26 cellular contexts compared by ENCODE assay signal in genomic region chrX:2471641-2472040, GRCh38. TPM values are rescaled to one million over a fixed set of nuclear protein-coding genes. Genes with fewer than 3 reads are reported as not detected.
DNase-seq lines count a peak whose midpoint lies in the region; ATAC-seq, FAIRE-seq and TF ChIP-seq lines count a peak whose summit lies in the region.
"Had no signal": no experiment of that assay in that cellular context is flagged by ENCODE, and none has a peak within 500 bp of the region (broad histone marks: within the 10 kb centered on the region; RNA-seq: fewer than 3 reads in every experiment).

No MANE protein-coding gene starts in this region.

- FAIRE-seq in HepG2 (lab: Jason Lieb, UNC) (no peak), GM12891 (lab: Jason Lieb, UNC) (no peak)
- FAIRE-seq: A204.1, D721Med, G401.6, GM12892, GM18507 had no signal

- WGBS in HepG2 (ENCODE audit: low lambda C conversion rate) = 95% methylated on average over 7 of the region's 7 CpGs
- 76% methylated on average over 4 of the region's 7 CpGs for WGBS in right lobe of liver (ENCODE audit: insufficient coverage, low coverage, low lambda C conversion rate, missing lambda C conversion rate)

- BruUV-seq in HepG2 (replicated peaks; lab: Mats Ljungman, UMichigan) = no TSS peak

- no peaks in the 10 kb centered on the region for H3K27me3 Mint-ChIP-seq in chondrocyte (ENCODE audit: low read depth)
- H3K27me3 Mint-ChIP-seq: CD4-positive, alpha-beta memory T cell; CD4-positive, CD25-positive, alpha-beta regulatory T cell; CD8-positive, alpha-beta memory T cell had no signal

- H3K36me3 ChIP-seq in HepG2 (replicated peaks in 1 of 2; ENCODE audit: control insufficient read depth in 1 of 2, insufficient read depth in 2 of 2, low read length in 2 of 2) = no peaks in the 10 kb centered on the region
- no peaks in the 10 kb centered on the region for H3K36me3 ChIP-seq in right lobe of liver
- H3K36me3 ChIP-seq in SJCRH30 = no peaks in the 10 kb centered on the region
- H3K36me3 ChIP-seq in mucosa of descending colon (ENCODE audit: low read depth) = no peaks in the 10 kb centered on the region
- H3K36me3 ChIP-seq: BE2C had no signal

- H3K27ac ChIP-seq in HepG2 (ENCODE audit: extremely low read length, insufficient read depth, low read length) (no peak overlapping the region), right lobe of liver (no peak overlapping the region), SJCRH30 (peak overlapping the region; percentile 6)
- H3K27ac ChIP-seq: BLaER1 had no signal

- in situ Hi-C loops in HepG2 (cut with HindIII; ENCODE audit: extremely low pct_ligation_motif_present, low pct_unique_long_range_greater_than_20kb) = no loop called here

- TF ChIP-seq POLR2A in HepG2 (IDR thresholded peaks at IDR 0.05; ENCODE audit: insufficient read depth in 1 of 2, low read depth in 2 of 2, low read length in 2 of 2) = no peak
- no peak for TF ChIP-seq POLR2A in right lobe of liver (IDR thresholded peaks at IDR 0.05)
- no peak for TF ChIP-seq POLR2A in GM12891 (IDR thresholded peaks at IDR 0.05; ENCODE audit: low read depth, low read length)

- DNase-seq in HepG2 (ENCODE audit: low spot score) (no peak), right lobe of liver (no peak), SJCRH30 (no peak), chondrocyte (ENCODE audit: low spot score) (peak; percentile 9), posterior vena cava (ENCODE audit: low spot score) (peak; percentile 30), mucosa of descending colon (no peak), GM12891 (ENCODE audit: insufficient read length, low spot score) (no peak), mucosa of gallbladder (ENCODE audit: low spot score) (no peak)
- DNase-seq: 8988T; ACHN; BE2C; C1 segment of cervical spinal cord; Caco-2; Calu3; CD4-positive, alpha-beta memory T cell; CD4-positive, CD25-positive, alpha-beta regulatory T cell; CD8-positive, alpha-beta memory T cell; DMS79 treated with DMSO at 0.1 percent for 48 hours; GF-D8 had no signal

- peaks cover 35% of the 10 kb centered on the region for H3K79me2 ChIP-seq in HepG2 (ENCODE audit: insufficient read depth, low read length)

- peaks cover 4% of the 10 kb centered on the region for H3K9me3 Mint-ChIP-seq in chondrocyte (ENCODE audit: low read depth)

- H3K4me3 ChIP-seq in HepG2 (replicated peaks in 1 of 3; ENCODE audit: insufficient read depth in 1 of 3, low read depth in 2 of 3, low read length in 3 of 3) (no peak overlapping the region), right lobe of liver (no peak overlapping the region), SJCRH30 (no peak overlapping the region), mucosa of descending colon (no peak overlapping the region)
- H3K4me3 ChIP-seq: BLaER1 had no signal

- TF ChIP-seq CTCF in HepG2 (CRISPR knock-in tag; IDR thresholded peaks at IDR 0.05) = no peak
- no peak for TF ChIP-seq CTCF in right lobe of liver (IDR thresholded peaks at IDR 0.05)
- TF ChIP-seq CTCF in chondrocyte (IDR thresholded peaks at IDR 0.05) = no peak
- TF ChIP-seq CTCF in mucosa of descending colon (IDR thresholded peaks at IDR 0.05) = no peak

- no peak overlapping the region for H3K4me3 Mint-ChIP-seq in chondrocyte (ENCODE audit: unreplicated experiment)
- H3K4me3 Mint-ChIP-seq: CD14-positive monocyte; CD4-positive, alpha-beta memory T cell; CD4-positive, CD25-positive, alpha-beta regulatory T cell; CD8-positive, alpha-beta memory T cell had no signal

- no peaks in the 10 kb centered on the region for H3K9me3 ChIP-seq in HepG2 (ENCODE audit: low read length)
- H3K9me3 ChIP-seq in right lobe of liver = no peaks in the 10 kb centered on the region
- no peaks in the 10 kb centered on the region for H3K9me3 ChIP-seq in SJCRH30 (replicated peaks)
- no peaks in the 10 kb centered on the region for H3K9me3 ChIP-seq in mucosa of descending colon
- H3K9me3 ChIP-seq: BE2C, Caco-2 had no signal

- no peaks in the 10 kb centered on the region for H3K36me3 Mint-ChIP-seq in chondrocyte (ENCODE audit: low read depth)

- TF ChIP-seq RAD21 in HepG2 (CRISPR knock-in tag; IDR thresholded peaks at IDR 0.05) = no peak

- H3K27ac Mint-ChIP-seq in chondrocyte (ENCODE audit: unreplicated experiment) = no peak overlapping the region
- H3K27ac Mint-ChIP-seq: CD14-positive monocyte; CD4-positive, alpha-beta memory T cell; CD4-positive, CD25-positive, alpha-beta regulatory T cell; CD8-positive, alpha-beta memory T cell had no signal

- no peak for TF ChIP-seq EP300 in HepG2 (IDR thresholded peaks at IDR 0.05; ENCODE audit: low read depth in 2 of 2, low read length in 2 of 2)
- TF ChIP-seq EP300 in HepG2 (CRISPR knock-in tag; IDR thresholded peaks at IDR 0.05; ENCODE audit: borderline replicate concordance) = no peak

- no peak overlapping the region for H3K9ac ChIP-seq in HepG2 (ENCODE audit: insufficient read depth, low read depth, low read length)
- H3K9ac ChIP-seq: BLaER1 had no signal

- peaks cover 4% of the 10 kb centered on the region for H3K4me1 Mint-ChIP-seq in chondrocyte (ENCODE audit: low read depth)
- H3K4me1 Mint-ChIP-seq: CD14-positive monocyte had no signal

- ATAC-seq in HepG2 (no peak), right lobe of liver (no peak), mucosa of descending colon (no peak)

- peaks cover 48% of the 10 kb centered on the region for H3K4me1 ChIP-seq in HepG2 (ENCODE audit: insufficient read depth, low read length)
- H3K4me1 ChIP-seq in right lobe of liver = peaks cover 0 to 12% (median 2%) of the 10 kb centered on the region in 4 donors
- H3K4me1 ChIP-seq in SJCRH30 = no peaks in the 10 kb centered on the region
- H3K4me1 ChIP-seq in mucosa of descending colon (ENCODE audit: low read depth) = peaks cover 15% of the 10 kb centered on the region
- H3K4me1 ChIP-seq: BE2C, BLaER1 had no signal

- POLR2A ChIA-PET in HepG2 (lab: Yijun Ruan, JAX) = no interaction called here

- CTCF ChIA-PET in HepG2 (lab: Yijun Ruan, JAX; ENCODE audit: low intra/inter-chr PET ratio, low total read pairs) = no interaction called here

- intact Hi-C loops in HepG2 (cut with micrococcal nuclease; ENCODE audit: unreplicated experiment) = no loop called here
- intact Hi-C loops in right lobe of liver (cut with DNase I) = no loop called here
- intact Hi-C loops in posterior vena cava (cut with DNase I) = no loop called here
- intact Hi-C loops in mucosa of descending colon (cut with DNase I, micrococcal nuclease) = no loop called here

- no peak overlapping the region for H2AFZ ChIP-seq in HepG2 (ENCODE audit: low read length)

- H4K20me1 ChIP-seq in HepG2 (ENCODE audit: insufficient read depth, low read length) = peaks cover 5% of the 10 kb centered on the region; the same call in 1 of the 2 replicates

- H3K4me2 ChIP-seq in HepG2 (ENCODE audit: low read depth, low read length) = no peak overlapping the region
- H3K4me2 ChIP-seq: BLaER1 had no signal

- H3K27me3 ChIP-seq in HepG2 (ENCODE audit: control insufficient read depth in 1 of 2, insufficient read depth in 2 of 2, low read length in 2 of 2) = no peaks in the 10 kb centered on the region
- H3K27me3 ChIP-seq in right lobe of liver = no peaks in the 10 kb centered on the region
- H3K27me3 ChIP-seq in SJCRH30 = no peaks in the 10 kb centered on the region
- H3K27me3 ChIP-seq: BE2C, BLaER1 had no signal

RNA-seq across cellular contexts. Expression of gene DHRSX, which starts 29.1 kb away (rescaled TPM):
- total RNA-seq in HepG2 (2016; rRNA removed; fragmentation: Illumina TruSeq; extraction: Trizol) = 11.4 and 15.5 TPM in 2 replicates
- total RNA-seq in HepG2 (2016; cell fraction: cytosol; rRNA removed; fragmentation: Illumina TruSeq; extraction: Trizol; ENCODE audit: low read depth) = 17.0 and 17.1 TPM in 2 replicates
- 12.0 and 16.4 TPM in 2 replicates for total RNA-seq in HepG2 (2016; cell fraction: insoluble cytoplasmic fraction; rRNA removed; fragmentation: Illumina TruSeq; extraction: Trizol)
- 20.4 and 22.0 TPM in 2 replicates for total RNA-seq in HepG2 (2016; cell fraction: membrane; rRNA removed; fragmentation: Illumina TruSeq; extraction: Trizol)
- 10.0 and 12.2 TPM in 2 replicates for total RNA-seq in HepG2 (2016; cell fraction: nucleus; rRNA removed; fragmentation: Illumina TruSeq; extraction: Trizol)
- polyA plus RNA-seq in HepG2 (2011; rRNA removed) = 24.3 and 28.9 TPM in 2 replicates
- polyA plus RNA-seq in HepG2 (2011; cell fraction: cytosol; rRNA removed) = 43.6 and 44.6 TPM in 2 replicates
- 19.8 and 21.8 TPM in 2 replicates for polyA plus RNA-seq in HepG2 (2011; cell fraction: nucleus; rRNA removed)
- polyA plus RNA-seq in HepG2 (2012) = 27.9 and 45.4 TPM in 2 replicates
- polyA plus RNA-seq in HepG2 (2016; cell fraction: cytosol; fragmentation: Illumina TruSeq; extraction: Trizol; ENCODE audit: low read depth) = 32.7 and 33.4 TPM in 2 replicates
- polyA plus RNA-seq in HepG2 (2016; cell fraction: insoluble cytoplasmic fraction; fragmentation: Illumina TruSeq; extraction: Trizol; ENCODE audit: low read depth) = 17.5 and 19.2 TPM in 2 replicates
- 32.3 and 33.0 TPM in 2 replicates for polyA plus RNA-seq in HepG2 (2016; cell fraction: membrane; fragmentation: Illumina TruSeq; extraction: Trizol; ENCODE audit: low read depth)
- polyA plus RNA-seq in HepG2 (2016; cell fraction: nucleus; fragmentation: Illumina TruSeq; extraction: Trizol; ENCODE audit: insufficient read depth, low read depth) = 15.6 and 21.5 TPM in 2 replicates
- polyA minus RNA-seq in HepG2 (2011; rRNA and poly(A)+ RNA removed; ENCODE audit: low replicate concordance) = 43.4 and 47.9 TPM in 2 replicates
- 18.8 and 19.4 TPM in 2 replicates for polyA minus RNA-seq in HepG2 (2011; cell fraction: cytosol; rRNA and poly(A)+ RNA removed)
- 16.5 and 19.1 TPM in 2 replicates for polyA minus RNA-seq in HepG2 (2011; cell fraction: nucleus; rRNA and poly(A)+ RNA removed)
- total RNA-seq in right lobe of liver = 10 to 100 TPM; 15.6 to 34.5 (median 29.0) TPM
- 12.0 and 13.0 TPM in 2 replicates for total RNA-seq in SJCRH30 (2014; rRNA removed; shearing (Covaris generic))
- total RNA-seq in chondrocyte = 30.1 to 35.2 TPM (median 35.0 TPM) in 3 replicates
- 10 to 100 TPM; 16.0 to 18.9 TPM for total RNA-seq in posterior vena cava
- total RNA-seq in mucosa of descending colon = 10 to 100 TPM; 24.9 to 52.4 (median 37.5) TPM
- polyA plus RNA-seq in GM12891 (2012; ENCODE audit: low read depth, missing spikeins) = 19.1 TPM
- 61.4 TPM for total RNA-seq in mucosa of gallbladder

RNA-seq across cellular contexts. Expression of gene ZBED1, which starts 29.1 kb away (rescaled TPM):
- total RNA-seq in HepG2 (2016; rRNA removed; fragmentation: Illumina TruSeq; extraction: Trizol) (28.9 and 29.8 TPM in 2 replicates), right lobe of liver (10 to 100 TPM; 21.7 to 44.6 (median 36.9) TPM), chondrocyte (39.8 to 45.0 TPM (median 40.1 TPM) in 3 replicates), posterior vena cava (10 to 100 TPM; 33.4 to 34.1 TPM), mucosa of descending colon (10 to 100 TPM; 43.0 to 71.2 (median 47.8) TPM), mucosa of gallbladder (80.2 TPM)
- 4.7 and 6.3 TPM in 2 replicates for total RNA-seq in HepG2 (2016; cell fraction: cytosol; rRNA removed; fragmentation: Illumina TruSeq; extraction: Trizol; ENCODE audit: low read depth)
- total RNA-seq in HepG2 (2016; cell fraction: insoluble cytoplasmic fraction; rRNA removed; fragmentation: Illumina TruSeq; extraction: Trizol) = 24.4 and 29.9 TPM in 2 replicates
- total RNA-seq in HepG2 (2016; cell fraction: membrane; rRNA removed; fragmentation: Illumina TruSeq; extraction: Trizol) = 21.5 and 24.7 TPM in 2 replicates
- 14.1 and 17.2 TPM in 2 replicates for total RNA-seq in HepG2 (2016; cell fraction: nucleus; rRNA removed; fragmentation: Illumina TruSeq; extraction: Trizol)
- 20.0 and 24.1 TPM in 2 replicates for polyA plus RNA-seq in HepG2 (2011; rRNA removed)
- polyA plus RNA-seq in HepG2 (2011; cell fraction: cytosol; rRNA removed) = 17.2 and 25.9 TPM in 2 replicates
- polyA plus RNA-seq in HepG2 (2011; cell fraction: nucleus; rRNA removed) = 15.2 and 18.2 TPM in 2 replicates
- 18.2 TPM in 2 replicates for polyA plus RNA-seq in HepG2 (2012)
- polyA plus RNA-seq in HepG2 (2016; cell fraction: cytosol; fragmentation: Illumina TruSeq; extraction: Trizol; ENCODE audit: low read depth) = 3.0 and 3.2 TPM in 2 replicates
- polyA plus RNA-seq in HepG2 (2016; cell fraction: insoluble cytoplasmic fraction; fragmentation: Illumina TruSeq; extraction: Trizol; ENCODE audit: low read depth) = 25.3 and 26.7 TPM in 2 replicates
- 10.1 and 11.7 TPM in 2 replicates for polyA plus RNA-seq in HepG2 (2016; cell fraction: membrane; fragmentation: Illumina TruSeq; extraction: Trizol; ENCODE audit: low read depth)
- polyA plus RNA-seq in HepG2 (2016; cell fraction: nucleus; fragmentation: Illumina TruSeq; extraction: Trizol; ENCODE audit: insufficient read depth, low read depth) = 17.2 and 17.7 TPM in 2 replicates
- polyA minus RNA-seq in HepG2 (2011; rRNA and poly(A)+ RNA removed; ENCODE audit: low replicate concordance) = 51.4 and 60.3 TPM in 2 replicates
- polyA minus RNA-seq in HepG2 (2011; cell fraction: cytosol; rRNA and poly(A)+ RNA removed) = 25.4 and 30.2 TPM in 2 replicates
- polyA minus RNA-seq in HepG2 (2011; cell fraction: nucleus; rRNA and poly(A)+ RNA removed) = 10.9 and 13.4 TPM in 2 replicates
- 26.4 and 27.0 TPM in 2 replicates for total RNA-seq in SJCRH30 (2014; rRNA removed; shearing (Covaris generic))
- polyA plus RNA-seq in GM12891 (2012; ENCODE audit: low read depth, missing spikeins) = 26.6 TPM

Comparison
In these comparisons a context has a peak if more than half of its experiments do, and no peak if none do; other contexts are left out.
1. DNase-seq: peak in chondrocyte (single experiment) and posterior vena cava (single experiment); none in HepG2 (single experiment), right lobe of liver (0 of 3), SJCRH30 (0 of 2), mucosa of descending colon (0 of 3), GM12891 (single experiment) and mucosa of gallbladder (single experiment).